Comparison of ENCODE assay signal across 9 cellular contexts in genomic region chr1:13593511-13594131, GRCh38. TPM values are rescaled to one million over a fixed set of nuclear protein-coding genes. Genes with fewer than 3 reads are reported as not detected.
DNase-seq lines count a peak whose midpoint lies in the region; ATAC-seq and TF ChIP-seq lines count a peak whose summit lies in the region.
"Had no signal": no experiment of that assay in that cellular context is flagged by ENCODE, and none has a peak within 500 bp of the region (broad histone marks: within the 10 kb centered on the region; RNA-seq: fewer than 3 reads in every experiment).

No MANE protein-coding gene starts in this region.

- no peaks in the 10 kb centered on the region for H3F3A ChIP-seq in PC-9 (ENCODE audit: insufficient read depth, low read depth)

- H2BK5ac ChIP-seq in trophoblast cell (ENCODE audit: low read depth, low read length, poor library complexity): no peak overlapping the region

- no peaks in the 10 kb centered on the region for H4K20me1 ChIP-seq in PC-9 (ENCODE audit: insufficient read depth)

- no peak overlapping the region for H4K12ac ChIP-seq in trophoblast cell (ENCODE audit: low read depth, low read length)

- H3K79me2 ChIP-seq in trophoblast cell (ENCODE audit: control insufficient read depth, insufficient read depth, low read length, poor library complexity) (no peaks in the 10 kb centered on the region), PC-9 (ENCODE audit: low read depth) (no peaks in the 10 kb centered on the region)

- no TSS peak for BruUV-seq in PC-9 (replicated peaks; lab: Mats Ljungman, UMichigan)

- no peak for TF ChIP-seq CTCF in BJ (IDR thresholded peaks at IDR 0.05; ENCODE audit: insufficient read depth, low read depth, low read length)
- TF ChIP-seq CTCF in astrocyte of the cerebellum (IDR thresholded peaks at IDR 0.05; ENCODE audit: low read depth, low read length, missing control alignments): no peak
- TF ChIP-seq CTCF in left ventricle myocardium inferior (IDR thresholded peaks at IDR 0.05; ENCODE audit: borderline replicate concordance): no peak
- TF ChIP-seq CTCF in PC-9 (conservative IDR thresholded peaks at IDR 0.05): no peak

- H3K9me3 ChIP-seq in left ventricle myocardium inferior (replicated peaks) (no peaks in the 10 kb centered on the region), trophoblast cell (ENCODE audit: insufficient read depth, low read depth, low read length) (peaks cover 1% of the 10 kb centered on the region), PC-9 (ENCODE audit: insufficient read depth, low read depth) (no peaks in the 10 kb centered on the region)

- H3K9ac ChIP-seq in trophoblast cell (ENCODE audit: low read length): no peak overlapping the region

- H3K23ac ChIP-seq in trophoblast cell (ENCODE audit: low read length): no peak overlapping the region

- ATAC-seq in GM18858 (IDR thresholded peaks at IDR 0.05; ENCODE audit: unreplicated experiment): no peak

- H4K91ac ChIP-seq in trophoblast cell (ENCODE audit: low read depth, low read length): no peak overlapping the region

- POLR2A ChIA-PET in BJ (lab: Charles Lee) (no interaction called here), PC-9 (lab: Charles Lee; ENCODE audit: unreplicated experiment) (no interaction called here)

- CTCF ChIA-PET in BJ (lab: Yijun Ruan, JAX) (no interaction called here), PC-9 (lab: Charles Lee) (no interaction called here)

- H3K27ac ChIP-seq in left ventricle myocardium inferior (replicated peaks) (peak overlapping the region; percentile 64), trophoblast cell (ENCODE audit: low read depth, low read length) (no peak overlapping the region), PC-9 (no peak overlapping the region)

- H3K36me3 ChIP-seq in BJ (ENCODE audit: control insufficient read depth, insufficient read depth, low read length) (no peaks in the 10 kb centered on the region), left ventricle myocardium inferior (peaks cover 9% of the 10 kb centered on the region), trophoblast cell (ENCODE audit: control insufficient read depth in 1 of 2, insufficient read depth in 2 of 2, low read length in 2 of 2) (no peaks in the 10 kb centered on the region), PC-9 (ENCODE audit: low read depth) (no peaks in the 10 kb centered on the region)

- no peak overlapping the region for H3K18ac ChIP-seq in trophoblast cell (ENCODE audit: low read length)

- no peaks in the 10 kb centered on the region for H3K9me2 ChIP-seq in PC-9 (ENCODE audit: insufficient read depth)

- H3K4ac ChIP-seq in trophoblast cell (ENCODE audit: low read depth, low read length): no peak overlapping the region

- H2AFZ ChIP-seq in trophoblast cell (ENCODE audit: insufficient read depth, low read length, poor library complexity) (no peak overlapping the region), PC-9 (no peak overlapping the region)

- H3K4me1 ChIP-seq in left ventricle myocardium inferior (peaks cover 19% of the 10 kb centered on the region), trophoblast cell (ENCODE audit: control insufficient read depth in 1 of 2, insufficient read depth in 2 of 2, low read length in 2 of 2) (peaks cover 5 to 7% of the 10 kb centered on the region in 2 experiments), PC-9 (replicated peaks; ENCODE audit: insufficient read depth) (no peaks in the 10 kb centered on the region)

- H3K4me3 ChIP-seq in BJ (ENCODE audit: low read depth, low read length): no peak overlapping the region
- no peak overlapping the region for H3K4me3 ChIP-seq in astrocyte of the cerebellum (ENCODE audit: low read depth, low read length)
- H3K4me3 ChIP-seq in left ventricle myocardium inferior: no peak overlapping the region
- no peak overlapping the region for H3K4me3 ChIP-seq in trophoblast cell (ENCODE audit: low read depth, low read length)
- H3K4me3 ChIP-seq in PC-9: no peak overlapping the region

- no peak overlapping the region for H2BK120ac ChIP-seq in trophoblast cell (ENCODE audit: insufficient read depth, low read length, poor library complexity)

- no peak overlapping the region for H3K14ac ChIP-seq in trophoblast cell (ENCODE audit: low read length)

- no CpG with 5 or more reads among the region's 10 CpGs for WGBS in trophoblast cell (ENCODE audit: extremely low coverage, insufficient coverage, insufficient read length)

- H4K8ac ChIP-seq in trophoblast cell (ENCODE audit: low read depth, low read length): no peak overlapping the region

- H2AK5ac ChIP-seq in trophoblast cell (ENCODE audit: low read length): no peak overlapping the region

- no peaks in the 10 kb centered on the region for H3K27me3 ChIP-seq in BJ (ENCODE audit: control insufficient read depth, insufficient read depth, low read length)
- H3K27me3 ChIP-seq in left ventricle myocardium inferior (ENCODE audit: low read depth): peaks cover 4% of the 10 kb centered on the region
- no peaks in the 10 kb centered on the region for H3K27me3 ChIP-seq in trophoblast cell (ENCODE audit: insufficient read depth, low read length)
- peaks cover 43% of the 10 kb centered on the region for H3K27me3 ChIP-seq in PC-9 (ENCODE audit: insufficient read depth, low read depth)

- no peaks in the 10 kb centered on the region for H3K79me1 ChIP-seq in trophoblast cell (ENCODE audit: low read length)

- intact Hi-C loops in left ventricle myocardium inferior (cut with micrococcal nuclease) (no loop called here), PC-9 (cut with micrococcal nuclease; ENCODE audit: unreplicated experiment) (no loop called here)

- H2BK12ac ChIP-seq in trophoblast cell (ENCODE audit: low read length): no peak overlapping the region

- peak; percentile 81 for DNase-seq in BJ (ENCODE audit: low read depth)
- peak; percentile 75 for DNase-seq in astrocyte of the cerebellum (ENCODE audit: low read depth)
- DNase-seq in left ventricle myocardium inferior: peak; percentile 44
- DNase-seq in trophoblast cell: peak in 1 of 2 donors; percentile 28
- no peak for DNase-seq in activated CD4-positive, alpha-beta T cell treated with anti-CD3 and anti-CD28 coated beads, Interleukin-2, amount 50 U/mL, for 48 hours
- DNase-seq in NCI-H1092 treated with DMSO at 0.1 percent for 48 hours (lab: John Stamatoyannopoulos, UW): no peak
- no peak for DNase-seq in PC-9
- DNase-seq: stimulated activated CD4-positive, alpha-beta T cell treated with anti-CD3 and anti-CD28 coated beads, Interleukin-15, amount 100 ng/mL, for 24 hours had no signal

- in situ Hi-C loops in astrocyte of the cerebellum (cut with HindIII; ENCODE audit: low sequenced_read_pairs): no loop called here

- H3K4me2 ChIP-seq in trophoblast cell (ENCODE audit: low read length) (peak overlapping the region; percentile 20), PC-9 (no peak overlapping the region)

RNA-seq across cellular contexts. Expression of gene PDPN, which starts 10.0 kb away (rescaled TPM):
- 0.18 and 0.33 TPM in 2 replicates for polyA plus RNA-seq in BJ (2011; rRNA removed)
- polyA minus RNA-seq in BJ (2011; rRNA and poly(A)+ RNA removed): 0.14 and 0.36 TPM in 2 replicates
- total RNA-seq in left ventricle myocardium inferior: 16.7 TPM
- 36.0 and 37.3 TPM in 2 replicates for polyA plus RNA-seq in trophoblast cell (2013)
- total RNA-seq in PC-9 (2021): not detected in 2 replicates

Comparison
In these comparisons a context has a peak if more than half of its experiments do, and no peak if none do; other contexts are left out.
1. DNase-seq: peak in BJ (single experiment), astrocyte of the cerebellum (single experiment) and left ventricle myocardium inferior (single experiment); none in activated CD4-positive, alpha-beta T cell treated with anti-CD3 and anti-CD28 coated beads, Interleukin-2, amount 50 U/mL, for 48 hours (0 of 2), NCI-H1092 treated with DMSO at 0.1 percent for 48 hours (single experiment) and PC-9 (0 of 2).
2. RNA of gene PDPN, which starts 10.0 kb away (total RNA-seq): 16.7 TPM in left ventricle myocardium inferior (single experiment); not detected in PC-9; every median in the first group is over 10 times any median in the second.